Comparison of ENCODE assay signal across 21 cellular contexts in the genomic region with DNA sequence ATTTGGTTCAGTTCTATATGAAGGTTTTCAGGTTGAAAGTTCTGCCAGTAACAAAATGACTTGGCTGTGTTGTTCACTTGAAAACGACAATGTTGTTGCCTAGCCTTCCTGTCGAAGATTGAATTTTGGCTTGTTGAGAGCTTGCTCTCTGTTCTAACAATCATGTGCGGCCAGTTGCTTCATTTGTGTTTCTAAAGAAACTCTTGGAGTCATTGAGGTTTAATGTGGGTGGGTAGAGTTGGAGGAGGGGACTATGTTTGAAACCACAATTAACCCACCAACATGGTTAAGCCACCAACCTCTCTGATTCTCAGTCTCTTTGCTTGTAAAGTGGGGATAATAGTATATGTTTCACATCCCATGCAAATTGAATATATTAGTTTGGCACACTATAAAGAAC.
DNase-seq lines count a peak whose midpoint lies in the region; TF ChIP-seq lines count a peak whose summit lies in the region.
"Had no signal": no experiment of that assay in that cellular context is flagged by ENCODE, and none has a peak within 500 bp of the region (broad histone marks: within the 10 kb centered on the region; RNA-seq: fewer than 3 reads in every experiment).

No MANE protein-coding gene starts in this region.

- H3K4me1 Mint-ChIP-seq in activated CD4-positive, alpha-beta memory T cell treated with anti-CD3 and anti-CD28 coated beads, Interleukin-2, amount 10 ng/mL, durations not matched to agents 7 days and 5 days, result no peaks in the 10 kb centered on the region
- H3K4me1 Mint-ChIP-seq: activated CD4-positive, alpha-beta T cell treated with anti-CD3 and anti-CD28 coated beads, Interleukin-2, amount 10 ng/mL, durations not matched to agents 24 days and 14 days; activated naive CD4-positive, alpha-beta T cell treated with anti-CD3 and anti-CD28 coated beads, Interleukin-2, amount 50 U/mL, for 24 hours had no signal

- no peak overlapping the region for H3K4me3 ChIP-seq in H7 (ENCODE audit: insufficient read depth, low read depth, low read length)
- H3K4me3 ChIP-seq in adrenal gland, result no peak overlapping the region
- H3K4me3 ChIP-seq in iPS-18a (ENCODE audit: low read length), result peak overlapping the region; percentile 28
- peak overlapping the region; percentile 21 for H3K4me3 ChIP-seq in skeletal muscle satellite cell (ENCODE audit: low read length)
- H3K4me3 ChIP-seq: gastrocnemius medialis, SK-N-MC had no signal

- H3K9me3 Mint-ChIP-seq in activated CD4-positive, alpha-beta memory T cell treated with anti-CD3 and anti-CD28 coated beads, Interleukin-2, amount 10 ng/mL, durations not matched to agents 7 days and 5 days, result peaks cover 7% of the 10 kb centered on the region

- intact Hi-C loops in adrenal gland (cut with DNase I), result no loop called here

- H3K9me3 ChIP-seq in adrenal gland (replicated peaks in 1 of 3) (no peaks in the 10 kb centered on the region), iPS-18a (ENCODE audit: control insufficient read depth, low read depth, low read length) (no peaks in the 10 kb centered on the region), skeletal muscle satellite cell (replicated peaks; ENCODE audit: low read length) (no peaks in the 10 kb centered on the region)
- H3K9me3 ChIP-seq: gastrocnemius medialis had no signal

- no peak overlapping the region for H3K9ac ChIP-seq in iPS-18a (ENCODE audit: low read length)
- no peak overlapping the region for H3K9ac ChIP-seq in skeletal muscle satellite cell (ENCODE audit: low read depth, low read length)

- CTCF ChIA-PET in activated CD4-positive, alpha-beta memory T cell treated with anti-CD3 and anti-CD28 coated beads, Interleukin-2, amount 10 ng/mL, durations not matched to agents 7 days and 5 days (lab: Charles Lee), result no interaction called here

- POLR2A ChIA-PET in activated CD4-positive, alpha-beta memory T cell treated with anti-CD3 and anti-CD28 coated beads, Interleukin-2, amount 10 ng/mL, durations not matched to agents 7 days and 5 days (lab: Charles Lee), result no interaction called here

- H3K36me3 Mint-ChIP-seq in activated CD4-positive, alpha-beta memory T cell treated with anti-CD3 and anti-CD28 coated beads, Interleukin-2, amount 10 ng/mL, durations not matched to agents 7 days and 5 days (ENCODE audit: low read depth), result no peaks in the 10 kb centered on the region
- H3K36me3 Mint-ChIP-seq: activated naive CD4-positive, alpha-beta T cell treated with anti-CD3 and anti-CD28 coated beads, Interleukin-2, amount 50 U/mL, for 24 hours had no signal

- H3K27me3 Mint-ChIP-seq in activated CD4-positive, alpha-beta memory T cell treated with anti-CD3 and anti-CD28 coated beads, Interleukin-2, amount 10 ng/mL, durations not matched to agents 7 days and 5 days, result no peaks in the 10 kb centered on the region
- H3K27me3 Mint-ChIP-seq: activated CD4-positive, alpha-beta T cell treated with anti-CD3 and anti-CD28 coated beads, Interleukin-2, amount 10 ng/mL, durations not matched to agents 24 days and 14 days; activated CD8-positive, alpha-beta memory T cell treated with anti-CD3 and anti-CD28 coated beads, Interleukin-2, amount 10 ng/mL, durations not matched to agents 7 days and 5 days; activated naive CD4-positive, alpha-beta T cell treated with anti-CD3 and anti-CD28 coated beads, Interleukin-2, amount 50 U/mL, for 24 hours; CD4-positive, alpha-beta T cell had no signal

- H3K27ac ChIP-seq in adrenal gland (peak overlapping the region in 4 of 5 donors; percentile 4 to 67 (median 54)), iPS-18a (ENCODE audit: low read length) (peak overlapping the region; percentile 45)
- H3K27ac ChIP-seq: SK-N-MC had no signal

- H3K27me3 ChIP-seq in H7 (ENCODE audit: control insufficient read depth, insufficient read depth, low read length) (no peaks in the 10 kb centered on the region), adrenal gland (no peaks in the 10 kb centered on the region), iPS-18a (ENCODE audit: control insufficient read depth, insufficient read depth, low read length) (no peaks in the 10 kb centered on the region), skeletal muscle satellite cell (ENCODE audit: control insufficient read depth, insufficient read depth, low read length) (no peaks in the 10 kb centered on the region)
- H3K27me3 ChIP-seq: gastrocnemius medialis had no signal

- DNase-seq in H7 (peak; percentile 5), adrenal gland (no peak), NCI-H2196 treated with DMSO at 0.1 percent for 48 hours (lab: John Stamatoyannopoulos, UW; ENCODE audit: unreplicated experiment) (no peak), islet precursor cell (no peak), NCI-H524 treated with DMSO at 0.1 percent for 48 hours (lab: John Stamatoyannopoulos, UW) (no peak)
- DNase-seq in activated CD4-positive, alpha-beta memory T cell treated with anti-CD3 and anti-CD28 coated beads, Interleukin-2, amount 10 ng/mL, durations not matched to agents 7 days and 5 days, result no peak
- DNase-seq: activated CD4-positive, alpha-beta T cell treated with anti-CD3 and anti-CD28 coated beads, Interleukin-2, amount 10 ng/mL, durations not matched to agents 24 days and 14 days; activated CD8-positive, alpha-beta memory T cell treated with anti-CD3 and anti-CD28 coated beads, Interleukin-2, amount 10 ng/mL, durations not matched to agents 7 days and 5 days; CD4-positive, alpha-beta T cell; DMS 273 treated with DMSO at 0.1 percent for 48 hours; gastrocnemius medialis; left cardiac atrium; NCI-H1048; NCI-H1930; posterior cingulate gyrus; stimulated activated CD4-positive, alpha-beta T cell treated with anti-CD3 and anti-CD28 coated beads, Interleukin-1b, Interleukin-23, amount 100 ng/mL, for 48 hours had no signal

- no peak overlapping the region for H3K4me3 Mint-ChIP-seq in activated CD4-positive, alpha-beta memory T cell treated with anti-CD3 and anti-CD28 coated beads, Interleukin-2, amount 10 ng/mL, durations not matched to agents 7 days and 5 days
- H3K4me3 Mint-ChIP-seq: activated CD4-positive, alpha-beta T cell treated with anti-CD3 and anti-CD28 coated beads, Interleukin-2, amount 10 ng/mL, durations not matched to agents 24 days and 14 days; activated CD8-positive, alpha-beta memory T cell treated with anti-CD3 and anti-CD28 coated beads, Interleukin-2, amount 10 ng/mL, durations not matched to agents 7 days and 5 days; activated naive CD4-positive, alpha-beta T cell treated with anti-CD3 and anti-CD28 coated beads, Interleukin-2, amount 50 U/mL, for 24 hours; activated T-helper 1 cell treated with anti-CD3 and anti-CD28 coated beads, Interleukin-12 subunit alpha, Interleukin-12 subunit beta, Interleukin-2, Interleukin-4 antibody, amounts not matched to agents 30 ng/mL and 10 ng/mL and 1 ng/mL, durations not matched to agents 14 hours and 24 hours and 36 hours; CD4-positive, alpha-beta T cell had no signal

- H3K36me3 ChIP-seq in H7 (replicated peaks; ENCODE audit: control insufficient read depth, insufficient read depth, low read length) (no peaks in the 10 kb centered on the region), adrenal gland (replicated peaks in 1 of 2) (no peaks in the 10 kb centered on the region), iPS-18a (ENCODE audit: control insufficient read depth, low read depth, low read length) (no peaks in the 10 kb centered on the region), skeletal muscle satellite cell (ENCODE audit: insufficient read depth, low read length) (no peaks in the 10 kb centered on the region)
- H3K36me3 ChIP-seq: gastrocnemius medialis had no signal

- no peak for TF ChIP-seq POLR2A in adrenal gland (IDR thresholded peaks at IDR 0.05)

- H3K4me1 ChIP-seq in adrenal gland (replicated peaks in 1 of 2) (peaks cover 24% of the 10 kb centered on the region in 2 donors), iPS-18a (ENCODE audit: control insufficient read depth, low read depth, low read length) (peaks cover 16% of the 10 kb centered on the region), skeletal muscle satellite cell (ENCODE audit: control insufficient read depth, insufficient read depth, low read length) (peaks cover 17% of the 10 kb centered on the region)
- H3K4me1 ChIP-seq: gastrocnemius medialis had no signal

- no peak overlapping the region for H3K27ac Mint-ChIP-seq in activated CD4-positive, alpha-beta memory T cell treated with anti-CD3 and anti-CD28 coated beads, Interleukin-2, amount 10 ng/mL, durations not matched to agents 7 days and 5 days
- H3K27ac Mint-ChIP-seq: activated CD4-positive, alpha-beta T cell treated with anti-CD3 and anti-CD28 coated beads, Interleukin-2, amount 10 ng/mL, durations not matched to agents 24 days and 14 days; activated CD8-positive, alpha-beta memory T cell treated with anti-CD3 and anti-CD28 coated beads, Interleukin-2, amount 10 ng/mL, durations not matched to agents 7 days and 5 days; activated naive CD4-positive, alpha-beta T cell treated with anti-CD3 and anti-CD28 coated beads, Interleukin-2, amount 50 U/mL, for 24 hours; activated T-helper 1 cell treated with anti-CD3 and anti-CD28 coated beads, Interleukin-12 subunit alpha, Interleukin-12 subunit beta, Interleukin-2, Interleukin-4 antibody, amounts not matched to agents 30 ng/mL and 10 ng/mL and 1 ng/mL, durations not matched to agents 14 hours and 24 hours and 36 hours; CD4-positive, alpha-beta T cell had no signal

- peak overlapping the region; percentile 65 for H3K4me2 ChIP-seq in skeletal muscle satellite cell (ENCODE audit: low read length)

- WGBS in adrenal gland, 4 donors, result 70 to 80% (median 73%) methylated on average over 3 of the region's 3 CpGs

- TF ChIP-seq CTCF in adrenal gland (IDR thresholded peaks at IDR 0.05), result no peak

Comparison
In these comparisons a context has a peak if more than half of its experiments do, and no peak if none do; other contexts are left out.
1. H3K4me3 ChIP-seq: peak in iPS-18a (single experiment) and skeletal muscle satellite cell (single experiment); none in H7 (single experiment) and adrenal gland (0 of 4).